In the genomic region with DNA sequence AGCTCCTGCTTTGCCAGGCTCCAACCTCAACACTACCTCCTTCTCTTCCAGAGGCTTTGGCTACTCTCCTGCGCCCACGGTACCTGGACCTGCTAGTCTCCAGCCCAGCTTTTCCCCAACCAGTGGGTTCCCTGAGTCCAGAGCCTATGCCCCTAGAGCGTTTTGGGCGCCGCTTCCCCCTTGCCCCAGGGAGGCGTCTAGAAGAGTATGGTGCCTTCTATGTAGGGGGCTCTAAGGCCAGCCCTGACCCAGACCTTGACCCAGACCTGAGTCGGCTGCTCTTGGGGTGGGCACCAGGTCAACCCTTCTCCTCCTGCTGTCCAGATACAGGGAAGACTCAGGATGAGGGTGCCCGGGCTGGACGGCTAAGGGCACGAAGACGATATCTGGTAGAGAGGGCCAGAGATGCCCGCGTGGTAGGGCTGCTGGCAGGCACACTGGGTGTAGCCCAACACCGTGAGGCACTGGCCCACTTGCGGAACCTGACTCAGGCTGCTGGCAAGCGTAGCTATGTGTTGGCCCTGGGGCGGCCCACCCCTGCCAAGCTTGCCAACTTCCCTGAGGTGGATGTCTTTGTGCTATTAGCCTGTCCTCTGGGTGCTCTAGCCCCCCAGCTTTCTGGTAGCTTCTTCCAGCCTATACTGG, we compare ENCODE assay signal across 18 cellular contexts. TPM values are rescaled to one million over a fixed set of nuclear protein-coding genes. Genes with fewer than 3 reads are reported as not detected.
A peak's percentile ranks its signal among the peaks of the same experiment; 100 is the strongest.
DNase-seq lines count a peak whose midpoint lies in the region; ATAC-seq, FAIRE-seq and TF ChIP-seq lines count a peak whose summit lies in the region.
"Had no signal": no experiment of that assay in that cellular context is flagged by ENCODE, and none has a peak within 500 bp of the region (broad histone marks: within the 10 kb centered on the region; RNA-seq: fewer than 3 reads in every experiment).

No MANE protein-coding gene starts in this region.

- H4K20me1 ChIP-seq in Karpas-422 (ENCODE audit: insufficient read depth, low read depth, low read length) (peaks cover 16% of the 10 kb centered on the region), K562 (replicated peaks; ENCODE audit: control insufficient read depth, insufficient read depth, low read length) (peaks cover 11% of the 10 kb centered on the region; the same call in 1 of the 2 replicates)

- FAIRE-seq in K562 (lab: Jason Lieb, UNC): no peak
- FAIRE-seq: TTC549 had no signal

- H3K4me1 Mint-ChIP-seq in activated CD4-positive, alpha-beta T cell treated with anti-CD3 and anti-CD28 coated beads, Interleukin-2, amount 10 ng/mL, durations not matched to agents 7 days and 5 days: peaks cover 41% of the 10 kb centered on the region
- H3K4me1 Mint-ChIP-seq in progenitor cell of endocrine pancreas (ENCODE audit: low read depth): peaks cover 24% of the 10 kb centered on the region

- peaks cover 25% of the 10 kb centered on the region for H3K36me3 Mint-ChIP-seq in activated CD4-positive, alpha-beta T cell treated with anti-CD3 and anti-CD28 coated beads, Interleukin-2, amount 10 ng/mL, durations not matched to agents 7 days and 5 days (ENCODE audit: low read depth)
- peaks cover 4% of the 10 kb centered on the region for H3K36me3 Mint-ChIP-seq in progenitor cell of endocrine pancreas (ENCODE audit: insufficient read depth)

- no peaks in the 10 kb centered on the region for H3K27me3 ChIP-seq in Karpas-422 (ENCODE audit: low read length)
- no peaks in the 10 kb centered on the region for H3K27me3 ChIP-seq in K562 (ENCODE audit: control insufficient read depth in 2 of 2, insufficient read depth in 2 of 2, low read length in 2 of 2)

- H3K9me3 Mint-ChIP-seq in activated CD4-positive, alpha-beta T cell treated with anti-CD3 and anti-CD28 coated beads, Interleukin-2, amount 10 ng/mL, durations not matched to agents 7 days and 5 days: no peaks in the 10 kb centered on the region
- H3K9me3 Mint-ChIP-seq in progenitor cell of endocrine pancreas (ENCODE audit: low read depth): no peaks in the 10 kb centered on the region

- POLR2A ChIA-PET in activated CD4-positive, alpha-beta T cell treated with anti-CD3 and anti-CD28 coated beads, Interleukin-2, amount 10 ng/mL, durations not matched to agents 7 days and 5 days (lab: Charles Lee): no interaction called here
- POLR2A ChIA-PET in K562 (lab: Yijun Ruan, JAX): interaction anchor here (0.6 to 1.4 kb wide), 7 partner anchors 9 to 560 kb away, joined by 3 to 7 read pairs (median 4); no protein-coding TSS in a partner anchor

- in situ Hi-C loops in K562 (cut with MboI): no loop called here

- H3K27ac Mint-ChIP-seq in activated CD4-positive, alpha-beta T cell treated with anti-CD3 and anti-CD28 coated beads, Interleukin-2, amount 10 ng/mL, durations not matched to agents 7 days and 5 days: no peak overlapping the region
- no peak overlapping the region for H3K27ac Mint-ChIP-seq in progenitor cell of endocrine pancreas

- no peaks in the 10 kb centered on the region for H3K9me2 ChIP-seq in Karpas-422 (replicated peaks; ENCODE audit: insufficient read depth, low read length)

- no peaks in the 10 kb centered on the region for H3K27me3 Mint-ChIP-seq in activated CD4-positive, alpha-beta T cell treated with anti-CD3 and anti-CD28 coated beads, Interleukin-2, amount 10 ng/mL, durations not matched to agents 7 days and 5 days
- no peaks in the 10 kb centered on the region for H3K27me3 Mint-ChIP-seq in progenitor cell of endocrine pancreas

- H3K27ac ChIP-seq in Karpas-422 (ENCODE audit: low read length): no peak overlapping the region
- H3K27ac ChIP-seq in K562 (ENCODE audit: extremely low read depth, low read depth, low read length): no peak overlapping the region

- 97% methylated on average over 17 of the region's 17 CpGs for WGBS in K562 (ENCODE audit: insufficient coverage, low coverage, missing lambda C conversion rate)

- no peak for DNase-seq in activated CD4-positive, alpha-beta T cell treated with anti-CD3 and anti-CD28 coated beads, Interleukin-2, amount 10 ng/mL, durations not matched to agents 7 days and 5 days
- DNase-seq in activated CD4-positive, alpha-beta T cell treated with anti-CD3 and anti-CD28 coated beads, Interleukin-2, amount 50 U/mL, for 4 hours: no peak
- no peak for DNase-seq in Karpas-422
- DNase-seq in K562 (ENCODE audit: extremely low read depth in 1 of 4, low spot score in 3 of 4): no peak
- no peak for DNase-seq in progenitor cell of endocrine pancreas (ENCODE audit: low spot score, unreplicated experiment)
- no peak for DNase-seq in kidney tubule cell (ENCODE audit: low spot score)
- no peak for DNase-seq in mesenteric fat pad (ENCODE audit: low spot score)
- DNase-seq: activated CD8-positive, alpha-beta memory T cell treated with anti-CD3 and anti-CD28 coated beads, Interleukin-2, amount 50 U/mL, for 48 hours; DMS79; effector CD4-positive, alpha-beta T cell; mesenchymal stem cell; NCI-H146; NCI-H526; RPMI8226; stimulated activated CD4-positive, alpha-beta T cell treated with anti-CD3 and anti-CD28 coated beads, Interleukin-15, amount 100 ng/mL, for 24 hours; trophoblast cell had no signal

- peak overlapping the region; percentile 93 for H3K4me3 Mint-ChIP-seq in activated CD4-positive, alpha-beta T cell treated with anti-CD3 and anti-CD28 coated beads, Interleukin-2, amount 10 ng/mL, durations not matched to agents 7 days and 5 days
- H3K4me3 Mint-ChIP-seq in progenitor cell of endocrine pancreas (ENCODE audit: low read depth): peak overlapping the region; percentile 95

- H3K4me2 ChIP-seq in Karpas-422 (ENCODE audit: low read depth, low read length, poor library complexity, severe bottlenecking): peak overlapping the region; percentile 94
- peak overlapping the region; percentile 98; the same call in 1 of the 2 replicates for H3K4me2 ChIP-seq in K562 (ENCODE audit: insufficient read depth, low read length)

- TF ChIP-seq RAD21 in K562 (CRISPR knock-in tag; conservative IDR thresholded peaks at IDR 0.05 in 1 of 2, IDR thresholded peaks at IDR 0.05 in 1 of 2): no peak

- BruUV-seq in K562 (replicated peaks; lab: Mats Ljungman, UMichigan): no TSS peak

- H2AFZ ChIP-seq in Karpas-422 (ENCODE audit: low read length) (no peak overlapping the region), K562 (ENCODE audit: low read depth, low read length) (no peak overlapping the region)

- H3K9ac ChIP-seq in Karpas-422 (ENCODE audit: low read length): no peak overlapping the region
- peak overlapping the region in 1 of 2 experiments; percentile 99; a peak in 2 of 4 replicates for H3K9ac ChIP-seq in K562 (ENCODE audit: insufficient read depth in 1 of 2, low read depth in 2 of 2, low read length in 2 of 2)

- CTCF ChIA-PET in activated CD4-positive, alpha-beta T cell treated with anti-CD3 and anti-CD28 coated beads, Interleukin-2, amount 10 ng/mL, durations not matched to agents 7 days and 5 days (lab: Charles Lee): interaction anchor here (0.8 to 2.5 kb wide), 4 partner anchors 19 to 37 kb away, joined by 3 to 11 read pairs (median 5); no protein-coding TSS in a partner anchor
- CTCF ChIA-PET in K562 (lab: Yijun Ruan, JAX; ENCODE audit: low intra/inter-chr PET ratio): interaction anchor here (0.5 kb wide), 1 partner anchor 127 kb away, joined by 3 read pairs; no protein-coding TSS in a partner anchor

- no peak for TF ChIP-seq CTCF in K562 (IDR thresholded peaks at IDR 0.05 in 2 of 3, conservative IDR thresholded peaks at IDR 0.05 in 1 of 3; ENCODE audit: insufficient read depth in 2 of 3, low read depth in 1 of 3, low read length in 3 of 3)
- no peak for TF ChIP-seq CTCF in progenitor cell of endocrine pancreas (IDR thresholded peaks at IDR 0.05; ENCODE audit: unreplicated experiment)

- H3K9me1 ChIP-seq in K562 (ENCODE audit: control insufficient read depth, insufficient read depth, low read length): peaks cover 7% of the 10 kb centered on the region

- TF ChIP-seq EP300 in K562 (IDR thresholded peaks at IDR 0.05; ENCODE audit: low read length): no peak

- H3K4me3 ChIP-seq in Karpas-422 (ENCODE audit: low read length) (peak overlapping the region; percentile 94; the same call in 1 of the 2 replicates), K562 (peak overlapping the region; percentile 100)

- H3K79me2 ChIP-seq in Karpas-422 (ENCODE audit: low read length) (peaks cover 37% of the 10 kb centered on the region), K562 (ENCODE audit: control insufficient read depth, insufficient read depth, low read length) (peaks cover 34% of the 10 kb centered on the region)

- no peak for ATAC-seq in K562
- ATAC-seq in HG02870 (IDR thresholded peaks at IDR 0.05; ENCODE audit: unreplicated experiment): no peak

- H3K9me3 ChIP-seq in Karpas-422 (ENCODE audit: low read length): no peaks in the 10 kb centered on the region
- H3K9me3 ChIP-seq in K562 (replicated peaks; ENCODE audit: control insufficient read depth, insufficient read depth, low read depth, low read length): no peaks in the 10 kb centered on the region

- peaks cover 20% of the 10 kb centered on the region; the same call in 1 of the 2 replicates for H3K36me3 ChIP-seq in Karpas-422 (ENCODE audit: insufficient read depth, low read length)
- peaks cover 44% of the 10 kb centered on the region for H3K36me3 ChIP-seq in K562 (ENCODE audit: control insufficient read depth, insufficient read depth, low read length)

- TF ChIP-seq POLR2A in K562 (conservative IDR thresholded peaks at IDR 0.05): no peak

- intact Hi-C loops in K562 (cut with micrococcal nuclease): no loop called here

- H3K4me1 ChIP-seq in Karpas-422 (ENCODE audit: low read length): peaks cover 32% of the 10 kb centered on the region
- peaks cover 20 to 44% of the 10 kb centered on the region in 2 experiments for H3K4me1 ChIP-seq in K562 (replicated peaks in 1 of 2; ENCODE audit: control insufficient read depth in 2 of 2, insufficient read depth in 2 of 2, low read length in 2 of 2)

RNA-seq across cellular contexts. Expression of a gene that starts 1.6 kb away (rescaled TPM):
- total RNA-seq in activated CD4-positive, alpha-beta T cell treated with anti-CD3 and anti-CD28 coated beads, Interleukin-2, amount 10 ng/mL, durations not matched to agents 7 days and 5 days: 10 to 100 TPM; 28.0 to 30.0 TPM
- total RNA-seq in Karpas-422 (2014; rRNA removed; shearing (Covaris generic); ENCODE audit: low replicate concordance): 42.2 and 44.4 TPM in 2 replicates
- 110 and 268 TPM in 2 replicates for total RNA-seq in K562 (2011; cell fraction: chromatin; rRNA removed; ENCODE audit: low replicate concordance)
- 191 and 199 TPM in 2 replicates for total RNA-seq in K562 (2011; cell fraction: nucleolus; rRNA removed)
- 123 and 150 TPM in 2 replicates for total RNA-seq in K562 (2011; cell fraction: nucleoplasm; rRNA removed)
- 87.5 and 122 TPM in 2 replicates for total RNA-seq in K562 (2014; rRNA removed)
- 31.9 and 39.4 TPM in 2 replicates for total RNA-seq in K562 (2014; rRNA removed; fragmentation: Illumina TruSeq; extraction: Trizol)
- 66.8 and 68.1 TPM in 2 replicates for total RNA-seq in K562 (2015; rRNA removed; fragmentation: Illumina TruSeq; extraction: Trizol)
- 94.1 and 97.3 TPM in 2 replicates for total RNA-seq in K562 (2021)
- polyA plus RNA-seq in K562 (2011; rRNA removed): 63.1 and 71.2 TPM in 2 replicates
- 117 and 149 TPM in 2 replicates for polyA plus RNA-seq in K562 (2011; cell fraction: cytosol; rRNA removed)
- 379 and 380 TPM in 2 replicates for polyA plus RNA-seq in K562 (2011; cell fraction: nucleus; rRNA removed)
- polyA plus RNA-seq in K562 (2012): 39.2 and 65.5 TPM in 2 replicates
- 81.1 and 106 TPM in 2 replicates for polyA plus RNA-seq in K562 (2014; fragmentation: Illumina TruSeq; extraction: Trizol)
- 10 to 100 TPM; 17.9 to 27.0 TPM for polyA plus RNA-seq in K562 (2014; fragmentation: Nextera tagmentation; extraction: Ambion mirVana)
- 93.2 and 110 TPM in 2 replicates for polyA plus RNA-seq in K562 (2014; rRNA removed)
- polyA minus RNA-seq in K562 (2011; rRNA and poly(A)+ RNA removed): 50.3 and 52.5 TPM in 2 replicates
- 35.5 and 48.5 TPM in 2 replicates for polyA minus RNA-seq in K562 (2011; cell fraction: cytosol; rRNA and poly(A)+ RNA removed)
- 96.7 and 113 TPM in 2 replicates for polyA minus RNA-seq in K562 (2011; cell fraction: nucleus; rRNA and poly(A)+ RNA removed)
- 24.9 and 25.4 TPM in 2 replicates for total RNA-seq in progenitor cell of endocrine pancreas
- 23.2 TPM for total RNA-seq in mesenteric fat pad

RNA-seq across cellular contexts. Expression of a gene that starts 3.3 kb away (rescaled TPM):
- 100 to 1,000 TPM in 1 of 2 experiments, 10 to 100 TPM in 1; 90.1 to 112 TPM for total RNA-seq in activated CD4-positive, alpha-beta T cell treated with anti-CD3 and anti-CD28 coated beads, Interleukin-2, amount 10 ng/mL, durations not matched to agents 7 days and 5 days
- 386 and 447 TPM in 2 replicates for total RNA-seq in Karpas-422 (2014; rRNA removed; shearing (Covaris generic); ENCODE audit: low replicate concordance)
- 240 and 478 TPM in 2 replicates for total RNA-seq in K562 (2011; cell fraction: chromatin; rRNA removed; ENCODE audit: low replicate concordance)
- total RNA-seq in K562 (2011; cell fraction: nucleolus; rRNA removed): 771 and 1,062 TPM in 2 replicates
- total RNA-seq in K562 (2011; cell fraction: nucleoplasm; rRNA removed): 571 and 616 TPM in 2 replicates
- total RNA-seq in K562 (2014; rRNA removed): 296 and 328 TPM in 2 replicates
- 143 and 167 TPM in 2 replicates for total RNA-seq in K562 (2014; rRNA removed; fragmentation: Illumina TruSeq; extraction: Trizol)
- 196 and 203 TPM in 2 replicates for total RNA-seq in K562 (2015; rRNA removed; fragmentation: Illumina TruSeq; extraction: Trizol)
- 279 and 286 TPM in 2 replicates for total RNA-seq in K562 (2021)
- 220 and 288 TPM in 2 replicates for polyA plus RNA-seq in K562 (2011; rRNA removed)
- polyA plus RNA-seq in K562 (2011; cell fraction: cytosol; rRNA removed): 552 and 632 TPM in 2 replicates
- 601 and 849 TPM in 2 replicates for polyA plus RNA-seq in K562 (2011; cell fraction: nucleus; rRNA removed)
- polyA plus RNA-seq in K562 (2012): 179 and 264 TPM in 2 replicates
- polyA plus RNA-seq in K562 (2014; fragmentation: Illumina TruSeq; extraction: Trizol): 186 and 195 TPM in 2 replicates
- 100 to 1,000 TPM; 137 to 276 TPM for polyA plus RNA-seq in K562 (2014; fragmentation: Nextera tagmentation; extraction: Ambion mirVana)
- polyA plus RNA-seq in K562 (2014; rRNA removed): 282 and 348 TPM in 2 replicates
- polyA minus RNA-seq in K562 (2011; rRNA and poly(A)+ RNA removed): 127 and 130 TPM in 2 replicates
- polyA minus RNA-seq in K562 (2011; cell fraction: cytosol; rRNA and poly(A)+ RNA removed): 83.6 and 86.7 TPM in 2 replicates
- polyA minus RNA-seq in K562 (2011; cell fraction: nucleus; rRNA and poly(A)+ RNA removed): 102 and 149 TPM in 2 replicates
- 104 and 108 TPM in 2 replicates for total RNA-seq in progenitor cell of endocrine pancreas
- 133 TPM for total RNA-seq in mesenteric fat pad

RNA-seq across cellular contexts. Expression of a gene that starts 7.6 kb away (rescaled TPM):
- 1 to 10 TPM; 8.0 to 9.3 TPM for total RNA-seq in activated CD4-positive, alpha-beta T cell treated with anti-CD3 and anti-CD28 coated beads, Interleukin-2, amount 10 ng/mL, durations not matched to agents 7 days and 5 days
- 42.9 and 68.7 TPM in 2 replicates for total RNA-seq in Karpas-422 (2014; rRNA removed; shearing (Covaris generic); ENCODE audit: low replicate concordance)
- 27.8 and 57.7 TPM in 2 replicates for total RNA-seq in K562 (2011; cell fraction: chromatin; rRNA removed; ENCODE audit: low replicate concordance)
- 51.2 and 57.7 TPM in 2 replicates for total RNA-seq in K562 (2011; cell fraction: nucleolus; rRNA removed)
- 45.8 and 54.2 TPM in 2 replicates for total RNA-seq in K562 (2011; cell fraction: nucleoplasm; rRNA removed)
- total RNA-seq in K562 (2014; rRNA removed) (86.8 and 116 TPM in 2 replicates), K562 (2014; rRNA removed; fragmentation: Illumina TruSeq; extraction: Trizol) (23.4 and 31.0 TPM in 2 replicates), K562 (2015; rRNA removed; fragmentation: Illumina TruSeq; extraction: Trizol) (43.8 and 45.9 TPM in 2 replicates), K562 (2021) (76.2 and 78.0 TPM in 2 replicates), progenitor cell of endocrine pancreas (61.7 and 63.1 TPM in 2 replicates), mesenteric fat pad (66.3 TPM)
- polyA plus RNA-seq in K562 (2011; rRNA removed) (39.0 and 43.9 TPM in 2 replicates), K562 (2014; fragmentation: Illumina TruSeq; extraction: Trizol) (63.7 and 69.7 TPM in 2 replicates), K562 (2014; fragmentation: Nextera tagmentation; extraction: Ambion mirVana) (1 to 10 TPM; 1.3 to 2.8 TPM), K562 (2014; rRNA removed) (71.9 and 85.4 TPM in 2 replicates)
- polyA plus RNA-seq in K562 (2011; cell fraction: cytosol; rRNA removed): 78.6 and 206 TPM in 2 replicates
- 55.1 and 117 TPM in 2 replicates for polyA plus RNA-seq in K562 (2011; cell fraction: nucleus; rRNA removed)
- 44.8 and 50.7 TPM in 2 replicates for polyA plus RNA-seq in K562 (2012)
- 21.4 and 27.7 TPM in 2 replicates for polyA minus RNA-seq in K562 (2011; rRNA and poly(A)+ RNA removed)
- polyA minus RNA-seq in K562 (2011; cell fraction: cytosol; rRNA and poly(A)+ RNA removed): 40.9 and 42.3 TPM in 2 replicates
- 26.7 and 28.3 TPM in 2 replicates for polyA minus RNA-seq in K562 (2011; cell fraction: nucleus; rRNA and poly(A)+ RNA removed)

RNA-seq across cellular contexts. Expression of a gene that starts 19.9 kb away (rescaled TPM):
- total RNA-seq in activated CD4-positive, alpha-beta T cell treated with anti-CD3 and anti-CD28 coated beads, Interleukin-2, amount 10 ng/mL, durations not matched to agents 7 days and 5 days: 1 to 10 TPM in 1 of 2 experiments, under 1 TPM in 1; 0.71 to 1.3 TPM
- total RNA-seq in Karpas-422 (2014; rRNA removed; shearing (Covaris generic); ENCODE audit: low replicate concordance): 28.1 and 34.7 TPM in 2 replicates
- 1.4 and 6.8 TPM in 2 replicates for total RNA-seq in K562 (2011; cell fraction: chromatin; rRNA removed; ENCODE audit: low replicate concordance)
- 5.8 TPM in 2 replicates for total RNA-seq in K562 (2011; cell fraction: nucleolus; rRNA removed)
- total RNA-seq in K562 (2011; cell fraction: nucleoplasm; rRNA removed): 4.1 and 6.1 TPM in 2 replicates
- total RNA-seq in K562 (2014; rRNA removed): 3.0 and 4.5 TPM in 2 replicates
- total RNA-seq in K562 (2014; rRNA removed; fragmentation: Illumina TruSeq; extraction: Trizol): 0.70 and 1.5 TPM in 2 replicates
- total RNA-seq in K562 (2015; rRNA removed; fragmentation: Illumina TruSeq; extraction: Trizol): 1.7 and 2.2 TPM in 2 replicates
- 4.4 and 5.2 TPM in 2 replicates for total RNA-seq in K562 (2021)
- polyA plus RNA-seq in K562 (2011; rRNA removed): 1.3 and 2.3 TPM in 2 replicates
- 2.0 and 4.9 TPM in 2 replicates for polyA plus RNA-seq in K562 (2011; cell fraction: cytosol; rRNA removed)
- polyA plus RNA-seq in K562 (2011; cell fraction: nucleus; rRNA removed): 6.8 and 13.1 TPM in 2 replicates
- polyA plus RNA-seq in K562 (2012): 3.7 and 4.3 TPM in 2 replicates
- polyA plus RNA-seq in K562 (2014; fragmentation: Illumina TruSeq; extraction: Trizol): 1.5 and 3.0 TPM in 2 replicates
- polyA plus RNA-seq in K562 (2014; fragmentation: Nextera tagmentation; extraction: Ambion mirVana): under 1 TPM; 0.31 to 0.64 TPM
- 3.7 and 4.5 TPM in 2 replicates for polyA plus RNA-seq in K562 (2014; rRNA removed)
- 0.36 and 0.39 TPM in 2 replicates for polyA minus RNA-seq in K562 (2011; rRNA and poly(A)+ RNA removed)
- 1.1 and 5.4 TPM in 2 replicates for polyA minus RNA-seq in K562 (2011; cell fraction: cytosol; rRNA and poly(A)+ RNA removed)
- polyA minus RNA-seq in K562 (2011; cell fraction: nucleus; rRNA and poly(A)+ RNA removed): 1.7 and 2.2 TPM in 2 replicates
- 34.8 and 35.9 TPM in 2 replicates for total RNA-seq in progenitor cell of endocrine pancreas
- 3.9 TPM for total RNA-seq in mesenteric fat pad

RNA-seq across cellular contexts. Expression of a gene that starts 24.7 kb away (rescaled TPM):
- total RNA-seq in activated CD4-positive, alpha-beta T cell treated with anti-CD3 and anti-CD28 coated beads, Interleukin-2, amount 10 ng/mL, durations not matched to agents 7 days and 5 days: 10 to 100 TPM; 22.0 to 27.2 TPM
- 19.8 and 23.3 TPM in 2 replicates for total RNA-seq in Karpas-422 (2014; rRNA removed; shearing (Covaris generic); ENCODE audit: low replicate concordance)
- total RNA-seq in K562 (2011; cell fraction: chromatin; rRNA removed; ENCODE audit: low replicate concordance): 24.0 and 67.1 TPM in 2 replicates
- 41.3 and 46.4 TPM in 2 replicates for total RNA-seq in K562 (2011; cell fraction: nucleolus; rRNA removed)
- 28.3 and 29.6 TPM in 2 replicates for total RNA-seq in K562 (2011; cell fraction: nucleoplasm; rRNA removed)
- 17.5 and 27.9 TPM in 2 replicates for total RNA-seq in K562 (2014; rRNA removed)
- total RNA-seq in K562 (2014; rRNA removed; fragmentation: Illumina TruSeq; extraction: Trizol): 7.8 and 10.0 TPM in 2 replicates
- 16.1 and 16.2 TPM in 2 replicates for total RNA-seq in K562 (2015; rRNA removed; fragmentation: Illumina TruSeq; extraction: Trizol)
- total RNA-seq in K562 (2021): 28.4 and 30.8 TPM in 2 replicates
- polyA plus RNA-seq in K562 (2011; rRNA removed): 13.9 and 19.1 TPM in 2 replicates
- polyA plus RNA-seq in K562 (2011; cell fraction: cytosol; rRNA removed): 27.1 and 36.4 TPM in 2 replicates
- polyA plus RNA-seq in K562 (2011; cell fraction: nucleus; rRNA removed): 59.2 and 89.3 TPM in 2 replicates
- polyA plus RNA-seq in K562 (2012): 27.4 and 30.4 TPM in 2 replicates
- polyA plus RNA-seq in K562 (2014; fragmentation: Illumina TruSeq; extraction: Trizol): 24.7 and 27.1 TPM in 2 replicates
- polyA plus RNA-seq in K562 (2014; fragmentation: Nextera tagmentation; extraction: Ambion mirVana): 1 to 10 TPM; 7.0 to 9.8 TPM
- polyA plus RNA-seq in K562 (2014; rRNA removed): 18.6 and 22.0 TPM in 2 replicates
- polyA minus RNA-seq in K562 (2011; rRNA and poly(A)+ RNA removed): 18.8 and 24.2 TPM in 2 replicates
- polyA minus RNA-seq in K562 (2011; cell fraction: cytosol; rRNA and poly(A)+ RNA removed): 16.5 and 21.7 TPM in 2 replicates
- 18.4 and 22.3 TPM in 2 replicates for polyA minus RNA-seq in K562 (2011; cell fraction: nucleus; rRNA and poly(A)+ RNA removed)
- total RNA-seq in progenitor cell of endocrine pancreas: 34.6 and 35.8 TPM in 2 replicates
- 26.1 TPM for total RNA-seq in mesenteric fat pad
